Comparison of ENCODE assay signal across 17 cellular contexts in the genomic region with DNA sequence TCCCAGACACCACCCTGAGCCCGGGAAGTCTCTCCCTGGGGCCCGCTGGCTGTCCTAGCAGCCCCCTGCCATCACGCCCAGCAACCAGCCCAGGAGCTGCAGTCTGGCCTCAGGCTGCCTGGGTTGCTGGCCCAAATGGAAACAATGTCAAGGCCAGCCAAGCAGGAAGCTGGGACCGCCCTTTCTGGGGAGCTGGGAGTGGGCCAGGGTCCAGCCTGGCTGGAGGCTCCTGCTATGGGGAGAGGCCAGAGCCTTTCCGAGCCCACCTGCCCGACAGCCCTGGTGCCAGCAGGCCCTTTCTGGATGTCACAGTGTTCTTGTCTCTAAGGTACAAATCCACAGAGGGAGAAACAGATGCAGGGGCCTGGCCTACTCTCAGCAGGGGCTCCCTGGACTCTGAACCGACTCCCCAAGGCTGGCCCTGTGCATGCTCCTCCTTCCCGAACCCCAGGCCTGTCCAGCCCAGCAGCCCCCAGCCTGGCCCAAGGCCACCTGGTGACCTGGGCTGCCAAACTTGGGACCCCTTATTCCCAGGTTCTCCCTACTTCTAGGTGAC. TPM values are rescaled to one million over a fixed set of nuclear protein-coding genes. Genes with fewer than 3 reads are reported as not detected.
"Had no signal": no experiment of that assay in that cellular context is flagged by ENCODE, and none has a peak within 500 bp of the region (broad histone marks: within the 10 kb centered on the region; RNA-seq: fewer than 3 reads in every experiment).

No MANE protein-coding gene starts in this region.

- H3K4me3 ChIP-seq: breast epithelium, colonic mucosa, esophagus muscularis mucosa, hepatocyte had no signal

- H3K79me2 ChIP-seq: hepatocyte had no signal

- H3K4me2 ChIP-seq: hepatocyte had no signal

- ATAC-seq: activated CD4-positive, alpha-beta T cell treated with anti-CD3 and anti-CD28 coated beads for 36 hours; activated T-helper 17 cell treated with anti-CD3 and anti-CD28 coated beads, Interleukin-2, amount 50 U/mL, for 72 hours; T-helper 17 cell had no signal

- FAIRE-seq: frontal cortex had no signal

- H3K36me3 ChIP-seq: breast epithelium, colonic mucosa, esophagus muscularis mucosa had no signal

- H3K4me1 ChIP-seq: colonic mucosa had no signal

- H3K27ac ChIP-seq: breast epithelium, colonic mucosa, esophagus muscularis mucosa, hepatocyte had no signal

- H3K9me3 ChIP-seq: colonic mucosa had no signal

- H2AFZ ChIP-seq: hepatocyte had no signal

- DNase-seq: activated B cell treated with CpG ODN at 0.5 μM for 24 hours; activated CD4-positive, alpha-beta T cell treated with anti-CD3 and anti-CD28 coated beads for 36 hours; activated CD4-positive, alpha-beta T cell treated with anti-CD3 and anti-CD28 coated beads, Interleukin-2, amount 50 U/mL, for 48 hours; activated naive CD4-positive, alpha-beta T cell treated with anti-CD3 and anti-CD28 coated beads for 36 hours; activated naive CD8-positive, alpha-beta T cell treated with anti-CD3 and anti-CD28 coated beads, Interleukin-2, amount 10 ng/mL, durations not matched to agents 7 days and 5 days; amniotic stem cell; colonic mucosa; glutamatergic neuron; stimulated activated CD4-positive, alpha-beta T cell treated with anti-CD3 and anti-CD28 coated beads, Interleukin-4, amount 100 ng/mL, for 24 hours; stimulated activated naive CD4-positive, alpha-beta T cell treated with Interleukin-2 at 50 U/mL for 16 hours; SW 1271 had no signal

RNA-seq across cellular contexts. Expression of a gene that starts 1.2 kb away (rescaled TPM):
- total RNA-seq: activated B cell treated with CpG ODN at 0.5 μM for 24 hours had no signal
